In the genomic region with DNA sequence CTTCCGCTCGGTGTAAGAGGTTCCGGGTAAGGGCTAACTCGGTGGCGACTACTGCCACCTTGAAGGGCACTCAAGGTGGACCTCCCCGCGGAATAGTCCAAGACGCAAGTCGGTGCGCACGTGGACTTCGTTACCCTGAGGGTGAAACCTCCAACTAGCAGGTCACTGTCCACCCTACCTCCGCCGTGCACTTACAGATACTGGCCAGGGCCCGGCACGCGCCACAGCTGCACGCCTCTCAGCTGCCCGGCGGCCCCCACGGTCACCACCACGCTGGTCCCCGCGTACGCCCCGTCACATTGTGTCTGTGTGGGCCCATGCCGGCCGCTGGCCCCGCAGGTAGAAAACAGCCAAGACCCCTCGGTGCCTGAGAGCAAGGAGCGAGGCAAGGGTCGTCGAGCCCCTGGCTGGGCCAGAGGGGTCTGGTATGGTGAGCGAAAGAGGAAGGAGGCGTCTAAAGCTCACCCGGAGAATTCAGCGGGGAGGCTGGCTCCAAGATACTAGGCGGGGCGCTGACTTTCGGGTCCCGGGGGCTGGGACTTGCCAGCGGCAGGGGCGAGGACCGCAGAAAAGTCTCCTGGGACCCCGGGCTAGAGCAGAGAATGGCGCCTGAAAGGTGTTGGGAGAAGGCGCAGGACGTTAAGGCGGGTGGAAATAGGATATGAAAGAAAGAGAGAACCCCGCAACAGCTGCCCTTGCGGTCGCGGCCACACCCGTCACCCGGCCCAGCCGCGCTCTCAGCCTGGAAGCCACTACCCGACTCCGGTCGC, we compare ENCODE assay signal across 10 cellular contexts. TPM values are rescaled to one million over a fixed set of nuclear protein-coding genes. Genes with fewer than 3 reads are reported as not detected.
A peak's percentile ranks its signal among the peaks of the same experiment; 100 is the strongest.
DNase-seq lines count a peak whose midpoint lies in the region; ATAC-seq and TF ChIP-seq lines count a peak whose summit lies in the region.
"Had no signal": no experiment of that assay in that cellular context is flagged by ENCODE, and none has a peak within 500 bp of the region (broad histone marks: within the 10 kb centered on the region; RNA-seq: fewer than 3 reads in every experiment).

No MANE protein-coding gene starts in this region.

- H3K36me3 Mint-ChIP-seq in neural progenitor cell: peaks cover 10% of the 10 kb centered on the region

- peaks cover 34% of the 10 kb centered on the region for H4K20me1 ChIP-seq in neural progenitor cell (ENCODE audit: low read depth)

- H3K27me3 Mint-ChIP-seq in neural progenitor cell (ENCODE audit: insufficient read depth, low read depth): peaks cover 58% of the 10 kb centered on the region

- peak overlapping the region; percentile 83 for H3K4me2 ChIP-seq in neural progenitor cell
- H3K4me2 ChIP-seq: PC-9 had no signal

- H3K9ac ChIP-seq in neural progenitor cell: no peak overlapping the region

- no peak overlapping the region for H3K27ac Mint-ChIP-seq in neural progenitor cell

- peak overlapping the region; percentile 12 for H2AFZ ChIP-seq in neural progenitor cell (replicated peaks)
- H2AFZ ChIP-seq: PC-9 had no signal

- no peaks in the 10 kb centered on the region for H3K9me3 Mint-ChIP-seq in neural progenitor cell

- H3K4me3 Mint-ChIP-seq in neural progenitor cell: peak overlapping the region; percentile 77

- H3K4me1 ChIP-seq in RWPE2 (ENCODE audit: insufficient read depth, poor library complexity, severe bottlenecking) (no peaks in the 10 kb centered on the region), neural progenitor cell (peaks cover 23% of the 10 kb centered on the region)

- H3K9me3 ChIP-seq in RWPE2 (ENCODE audit: severe bottlenecking): no peaks in the 10 kb centered on the region
- H3K9me3 ChIP-seq in neural progenitor cell (ENCODE audit: low read depth): no peaks in the 10 kb centered on the region

- ATAC-seq in GM18511 (IDR thresholded peaks at IDR 0.05; ENCODE audit: unreplicated experiment) (peak; percentile 49), RWPE2 (ENCODE audit: low read depth) (peak; percentile 25; the same call in 2 of the 3 replicates), HG02840 (IDR thresholded peaks at IDR 0.05; ENCODE audit: low FRiP score, unreplicated experiment) (no peak)

- H3K79me2 ChIP-seq in neural progenitor cell (ENCODE audit: low read depth): no peaks in the 10 kb centered on the region

- peak overlapping the region; percentile 2 for H3K4me3 ChIP-seq in RWPE2 (ENCODE audit: severe bottlenecking)
- H3K4me3 ChIP-seq in epithelial cell of proximal tubule (ENCODE audit: low read depth, low read length): peak overlapping the region; percentile 16
- H3K4me3 ChIP-seq in neural progenitor cell: peak overlapping the region; percentile 42
- H3K4me3 ChIP-seq: PC-9 had no signal

- DNase-seq in RWPE2 (ENCODE audit: low spot score): no peak
- no peak for DNase-seq in epithelial cell of proximal tubule (ENCODE audit: low read depth)
- DNase-seq in neural progenitor cell (ENCODE audit: low spot score): peak; percentile 28
- DNase-seq in amniotic stem cell (lab: John Stamatoyannopoulos, UW): no peak
- DNase-seq in SHP77 (lab: John Stamatoyannopoulos, UW): no peak
- DNase-seq in NCI-H187 treated with DMSO at 0.1 percent for 48 hours (lab: John Stamatoyannopoulos, UW): no peak

- peaks cover 24% of the 10 kb centered on the region for H3F3A ChIP-seq in neural progenitor cell (ENCODE audit: low read depth)

- no peak overlapping the region for H3K27ac ChIP-seq in RWPE2 (ENCODE audit: poor library complexity, severe bottlenecking)
- no peak overlapping the region for H3K27ac ChIP-seq in neural progenitor cell
- H3K27ac ChIP-seq: PC-9 had no signal

- H3K36me3 ChIP-seq in RWPE2 (ENCODE audit: low read depth) (no peaks in the 10 kb centered on the region), neural progenitor cell (no peaks in the 10 kb centered on the region)

- peaks cover 14% of the 10 kb centered on the region for H3K4me1 Mint-ChIP-seq in neural progenitor cell

- no peak for TF ChIP-seq CTCF in RWPE2 (IDR thresholded peaks at IDR 0.05; ENCODE audit: poor library complexity, severe bottlenecking)
- TF ChIP-seq CTCF in epithelial cell of proximal tubule (conservative IDR thresholded peaks at IDR 0.05; ENCODE audit: low read depth, low read length): no peak
- TF ChIP-seq CTCF in neural progenitor cell (IDR thresholded peaks at IDR 0.05): no peak

- H3K27me3 ChIP-seq in RWPE2 (ENCODE audit: insufficient read depth, poor library complexity, severe bottlenecking) (peaks cover 28% of the 10 kb centered on the region), neural progenitor cell (peaks cover 74% of the 10 kb centered on the region)

RNA-seq across cellular contexts. Expression of gene LTK, which starts 0.9 kb away (rescaled TPM):
- total RNA-seq in epithelial cell of proximal tubule (0.07 and 0.69 TPM in 2 replicates), neural progenitor cell (ENCODE audit: low replicate concordance) (0.12 TPM in 1 of 2 replicates, not detected in the other)
- total RNA-seq: lung microvascular endothelial cell had no signal

RNA-seq across cellular contexts. Expression of gene ITPKA, which starts 19.0 kb away (rescaled TPM):
- 6.7 and 9.8 TPM in 2 replicates for total RNA-seq in epithelial cell of proximal tubule
- 0.09 TPM in 1 of 2 replicates, not detected in the other for total RNA-seq in neural progenitor cell (ENCODE audit: low replicate concordance)

RNA-seq across cellular contexts. Expression of gene RPAP1, which starts 31.4 kb away (rescaled TPM):
- total RNA-seq in epithelial cell of proximal tubule (46.4 and 70.8 TPM in 2 replicates), neural progenitor cell (ENCODE audit: low replicate concordance) (20.3 and 36.8 TPM in 2 replicates)

RNA-seq across cellular contexts. Expression of gene TYRO3, which starts 46.3 kb away (rescaled TPM):
- 2.8 and 6.4 TPM in 2 replicates for total RNA-seq in epithelial cell of proximal tubule
- 59.1 and 116 TPM in 2 replicates for total RNA-seq in neural progenitor cell (ENCODE audit: low replicate concordance)
